1 cellular context compared by ENCODE assay signal in genomic region chr1:45136984-45137383, GRCh38.
TF ChIP-seq lines count a peak whose summit lies in the region.

No MANE protein-coding gene starts in this region.

TF ChIP-seq in HepG2, 621 proteins besides CTCF, POLR2A, EP300 and RAD21 (continued from another document):
- no peak for TF ChIP-seq TCF12 (IDR thresholded peaks at IDR 0.05)
- TF ChIP-seq TCF12 (CRISPR knock-in tag; IDR thresholded peaks at IDR 0.05), result no peak
- peak; percentile 94 for TF ChIP-seq ZNF770 (CRISPR knock-in tag; IDR thresholded peaks at IDR 0.05)
- TF ChIP-seq HDAC2 (CRISPR knock-in tag; IDR thresholded peaks at IDR 0.05), result no peak
- TF ChIP-seq ZNF225 (CRISPR knock-in tag; IDR thresholded peaks at IDR 0.05), result no peak
- no peak for TF ChIP-seq ZNF234 (CRISPR knock-in tag; conservative IDR thresholded peaks at IDR 0.05)
- no peak for TF ChIP-seq PCBP2 (optimal IDR thresholded peaks at IDR 0.05; ENCODE audit: low read depth, low read length, poor library complexity, severe bottlenecking)
- no peak for TF ChIP-seq FOXA3 (CRISPR knock-in tag; IDR thresholded peaks at IDR 0.05)
- no peak for TF ChIP-seq HDAC1 (CRISPR knock-in tag; IDR thresholded peaks at IDR 0.05)
- TF ChIP-seq ZNF496 (CRISPR knock-in tag; IDR thresholded peaks at IDR 0.05; ENCODE audit: insufficient replicate concordance), result no peak
- no peak for TF ChIP-seq ZNF224 (CRISPR knock-in tag; IDR thresholded peaks at IDR 0.05)
- TF ChIP-seq MYC (CRISPR knock-in tag; IDR thresholded peaks at IDR 0.05; ENCODE audit: borderline replicate concordance), result no peak
